ENCODE assay signal across 15 cellular contexts in genomic region chr1:54342306-54342705, GRCh38.
DNase-seq lines count a peak whose midpoint lies in the region; ATAC-seq and TF ChIP-seq lines count a peak whose summit lies in the region.
"Had no signal": no experiment of that assay in that cellular context is flagged by ENCODE, and none has a peak within 500 bp of the region (broad histone marks: within the 10 kb centered on the region; RNA-seq: fewer than 3 reads in every experiment).

No MANE protein-coding gene starts in this region.

- no peaks in the 10 kb centered on the region for H3K9me3 ChIP-seq in WERI-Rb-1 (ENCODE audit: severe bottlenecking)
- H3K9me3 ChIP-seq: Peyer's patch had no signal

- H3K27ac ChIP-seq in GM23338 (ENCODE audit: low read depth) (peak overlapping the region; percentile 80), WERI-Rb-1 (peak overlapping the region; percentile 87)
- H3K27ac ChIP-seq: skin epidermis had no signal

- peak; percentile 80 for ATAC-seq in GM23338
- no peak for ATAC-seq in HG02763 (IDR thresholded peaks at IDR 0.05; ENCODE audit: unreplicated experiment)
- no peak for ATAC-seq in HG03439 (IDR thresholded peaks at IDR 0.05; ENCODE audit: unreplicated experiment)
- ATAC-seq in HG03097 (IDR thresholded peaks at IDR 0.05; ENCODE audit: low FRiP score, unreplicated experiment), result no peak

- H3K27me3 ChIP-seq in GM23338 (ENCODE audit: insufficient read depth) (no peaks in the 10 kb centered on the region), WERI-Rb-1 (ENCODE audit: insufficient read depth, low read depth, severe bottlenecking) (no peaks in the 10 kb centered on the region)
- H3K27me3 ChIP-seq: Peyer's patch had no signal

- H3K4me3 Mint-ChIP-seq in GM23338, result peak overlapping the region; percentile 37; the same call in 1 of the 3 replicates
- H3K4me3 Mint-ChIP-seq: activated naive CD4-positive, alpha-beta T cell treated with anti-CD3 and anti-CD28 coated beads, Interleukin-2, amount 10 ng/mL, durations not matched to agents 7 days and 5 days had no signal

- H3K36me3 ChIP-seq in GM23338 (ENCODE audit: insufficient read depth), result no peaks in the 10 kb centered on the region
- H3K36me3 ChIP-seq in WERI-Rb-1, result peaks cover 44% of the 10 kb centered on the region

- H3K4me3 ChIP-seq in GM23338 (peak overlapping the region; percentile 25; the same call in 1 of the 2 replicates), WERI-Rb-1 (ENCODE audit: low read depth, low read length) (no peak overlapping the region)
- H3K4me3 ChIP-seq: Peyer's patch, skin epidermis had no signal

- peaks cover 19% of the 10 kb centered on the region for H3K27me3 Mint-ChIP-seq in GM23338 (ENCODE audit: insufficient read depth, low read depth, poor library complexity)
- H3K27me3 Mint-ChIP-seq: activated naive CD4-positive, alpha-beta T cell treated with anti-CD3 and anti-CD28 coated beads, Interleukin-2, amount 10 ng/mL, durations not matched to agents 7 days and 5 days had no signal

- H3K9me2 ChIP-seq in GM23338 (ENCODE audit: insufficient read depth), result no peaks in the 10 kb centered on the region

- peaks cover 69% of the 10 kb centered on the region for H3K4me1 ChIP-seq in GM23338 (ENCODE audit: insufficient read depth)

- H3K4me2 ChIP-seq in GM23338, result peak overlapping the region; percentile 58

- no peak overlapping the region for H2AFZ ChIP-seq in GM23338

- H3K4me1 Mint-ChIP-seq in GM23338, result peaks cover 71% of the 10 kb centered on the region

- H4K20me1 ChIP-seq in GM23338 (replicated peaks; ENCODE audit: insufficient read depth), result peaks cover 31% of the 10 kb centered on the region

- peak overlapping the region; percentile 93 for H3K27ac Mint-ChIP-seq in GM23338
- H3K27ac Mint-ChIP-seq: activated naive CD4-positive, alpha-beta T cell treated with anti-CD3 and anti-CD28 coated beads, Interleukin-2, amount 10 ng/mL, durations not matched to agents 7 days and 5 days had no signal

- no peaks in the 10 kb centered on the region for H3F3A ChIP-seq in GM23338 (replicated peaks; ENCODE audit: low read depth)

- no peaks in the 10 kb centered on the region for H3K9me3 Mint-ChIP-seq in GM23338
- H3K9me3 Mint-ChIP-seq: activated naive CD4-positive, alpha-beta T cell treated with anti-CD3 and anti-CD28 coated beads, Interleukin-2, amount 10 ng/mL, durations not matched to agents 7 days and 5 days had no signal

- TF ChIP-seq CTCF in GM23338 (conservative IDR thresholded peaks at IDR 0.05; ENCODE audit: low read depth in 2 of 2) (no peak), WERI-Rb-1 (IDR thresholded peaks at IDR 0.05; ENCODE audit: low read depth, low read length) (no peak)

- peaks cover 7% of the 10 kb centered on the region; the same call in 2 of the 3 replicates for H3K36me3 Mint-ChIP-seq in GM23338 (ENCODE audit: low read depth)

- H3K79me2 ChIP-seq in GM23338 (replicated peaks; ENCODE audit: insufficient read depth), result peaks cover 100% of the 10 kb centered on the region

- DNase-seq in GM23338 (ENCODE audit: low spot score), result no peak
- peak; percentile 24 for DNase-seq in NCI-H146 treated with DMSO at 0.1 percent for 48 hours (lab: John Stamatoyannopoulos, UW; ENCODE audit: unreplicated experiment)
- DNase-seq in WERI-Rb-1, result peak; percentile 66
- DNase-seq in iPS-NIHi7 (ENCODE audit: extremely low spot score), result peak; percentile 39
- no peak for DNase-seq in stimulated activated CD4-positive, alpha-beta T cell treated with anti-CD3 and anti-CD28 coated beads, Interleukin-4, amount 100 ng/mL, for 4 hours
- DNase-seq: activated CD4-positive, CD25-positive, alpha-beta regulatory T cell; activated naive CD4-positive, alpha-beta T cell treated with anti-CD3 and anti-CD28 coated beads, Interleukin-2, amount 10 ng/mL, durations not matched to agents 7 days and 5 days; DMS153; effector CD4-positive, alpha-beta T cell; Peyer's patch; stimulated activated naive CD4-positive, alpha-beta T cell had no signal

TF ChIP-seq in GM23338, 12 proteins besides CTCF, POLR2A, EP300 and RAD21:
- no peak for TF ChIP-seq ZNF114 (CRISPR knock-in tag; IDR thresholded peaks at IDR 0.05)
- TF ChIP-seq ZNF462 (CRISPR knock-in tag; IDR thresholded peaks at IDR 0.05), result no peak
- no peak for TF ChIP-seq STAT1 (IDR thresholded peaks at IDR 0.05; ENCODE audit: unreplicated experiment)
- TF ChIP-seq CREB1 (CRISPR knock-in tag; IDR thresholded peaks at IDR 0.05; ENCODE audit: low read depth), result no peak
- TF ChIP-seq EZH2phosphoT487 (IDR thresholded peaks at IDR 0.05; ENCODE audit: unreplicated experiment), result no peak
- no peak for TF ChIP-seq JUNB (IDR thresholded peaks at IDR 0.05; ENCODE audit: unreplicated experiment)
- no peak for TF ChIP-seq NANOG (IDR thresholded peaks at IDR 0.05; ENCODE audit: borderline replicate concordance)

Comparison
In these comparisons a context has a peak if more than half of its experiments do, and no peak if none do; other contexts are left out.
1. DNase-seq: peak in NCI-H146 treated with DMSO at 0.1 percent for 48 hours (single experiment), WERI-Rb-1 (single experiment) and iPS-NIHi7 (single experiment); none in GM23338 (single experiment) and stimulated activated CD4-positive, alpha-beta T cell treated with anti-CD3 and anti-CD28 coated beads, Interleukin-4, amount 100 ng/mL, for 4 hours (0 of 2).